ENCODE assay signal across 8 cellular contexts in the genomic region with DNA sequence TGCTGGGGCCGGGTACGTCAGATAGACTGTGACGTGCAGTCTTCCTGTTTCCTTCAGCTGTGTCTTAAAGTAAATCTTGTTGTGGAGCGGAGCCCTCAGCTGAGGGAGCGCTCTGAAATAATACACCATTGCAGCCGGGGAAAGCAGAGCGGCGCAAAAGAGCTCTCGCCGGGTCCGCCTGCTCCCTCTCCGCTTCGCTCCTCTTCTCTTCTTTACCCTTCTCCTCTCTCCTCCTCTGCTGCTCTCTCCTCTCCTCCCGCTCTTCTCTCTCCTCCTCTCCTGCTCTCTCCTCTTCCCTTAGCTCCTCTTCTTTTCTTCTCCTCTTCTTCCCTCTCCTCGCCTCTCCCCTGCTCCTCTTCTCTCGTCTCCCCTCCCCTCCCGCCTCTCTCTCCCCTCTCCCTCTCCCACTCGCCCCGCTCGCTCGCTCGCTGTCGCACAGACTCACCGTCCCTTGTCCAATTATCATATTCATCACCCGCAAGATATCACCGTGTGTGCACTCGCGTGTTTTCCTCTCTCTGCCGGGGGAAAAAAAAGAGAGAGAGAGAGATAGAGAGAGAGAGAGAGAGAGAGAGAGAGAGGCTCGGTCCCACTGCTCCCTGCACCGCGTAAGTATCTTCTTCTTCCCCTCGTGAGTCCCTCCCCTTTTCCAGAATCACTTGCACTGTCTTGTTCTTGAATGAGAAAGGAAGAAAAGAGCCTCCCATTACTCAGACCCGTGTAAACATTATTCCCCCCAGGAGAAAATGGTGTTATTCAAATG. TPM values are rescaled to one million over a fixed set of nuclear protein-coding genes. Genes with fewer than 3 reads are reported as not detected.
DNase-seq lines count a peak whose midpoint lies in the region; ATAC-seq, FAIRE-seq and TF ChIP-seq lines count a peak whose summit lies in the region.

A gene with protein sequence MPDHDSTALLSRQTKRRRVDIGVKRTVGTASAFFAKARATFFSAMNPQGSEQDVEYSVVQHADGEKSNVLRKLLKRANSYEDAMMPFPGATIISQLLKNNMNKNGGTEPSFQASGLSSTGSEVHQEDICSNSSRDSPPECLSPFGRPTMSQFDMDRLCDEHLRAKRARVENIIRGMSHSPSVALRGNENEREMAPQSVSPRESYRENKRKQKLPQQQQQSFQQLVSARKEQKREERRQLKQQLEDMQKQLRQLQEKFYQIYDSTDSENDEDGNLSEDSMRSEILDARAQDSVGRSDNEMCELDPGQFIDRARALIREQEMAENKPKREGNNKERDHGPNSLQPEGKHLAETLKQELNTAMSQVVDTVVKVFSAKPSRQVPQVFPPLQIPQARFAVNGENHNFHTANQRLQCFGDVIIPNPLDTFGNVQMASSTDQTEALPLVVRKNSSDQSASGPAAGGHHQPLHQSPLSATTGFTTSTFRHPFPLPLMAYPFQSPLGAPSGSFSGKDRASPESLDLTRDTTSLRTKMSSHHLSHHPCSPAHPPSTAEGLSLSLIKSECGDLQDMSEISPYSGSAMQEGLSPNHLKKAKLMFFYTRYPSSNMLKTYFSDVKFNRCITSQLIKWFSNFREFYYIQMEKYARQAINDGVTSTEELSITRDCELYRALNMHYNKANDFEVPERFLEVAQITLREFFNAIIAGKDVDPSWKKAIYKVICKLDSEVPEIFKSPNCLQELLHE (plus strand): TSS at position 98 of the 763 bp plus-strand sequence. CDS start 8,563 bp downstream, outside the sequence.

- H3K9me3 ChIP-seq in Karpas-422 (ENCODE audit: low read length) (no peaks in the 10 kb centered on the region), GM12878 (replicated peaks; ENCODE audit: control insufficient read depth, insufficient read depth, low read length) (no peaks in the 10 kb centered on the region), right atrium auricular region (no peaks in the 10 kb centered on the region), trophoblast cell (ENCODE audit: insufficient read depth, low read depth, low read length) (peaks cover 2% of the 10 kb centered on the region)

- peak within 1 kb of the TSS; percentile 96 for H3K4me2 ChIP-seq in Karpas-422 (ENCODE audit: low read depth, low read length, poor library complexity, severe bottlenecking)
- peak within 1 kb of the TSS; percentile 66 for H3K4me2 ChIP-seq in GM12878 (ENCODE audit: control insufficient read depth, insufficient read depth)
- peak within 1 kb of the TSS; percentile 76 for H3K4me2 ChIP-seq in trophoblast cell (ENCODE audit: low read length)

- no peak within 1 kb of the TSS for H3K23ac ChIP-seq in trophoblast cell (ENCODE audit: low read length)

- POLR2A ChIA-PET in GM12878 (lab: Charles Lee) = no interaction called here

- ATAC-seq in GM21786 (IDR thresholded peaks at IDR 0.05; ENCODE audit: unreplicated experiment) = peak; percentile 73
- ATAC-seq in GM12878 = peak; percentile 26; the same call in 2 of the 3 replicates
- ATAC-seq in HG02840 (IDR thresholded peaks at IDR 0.05; ENCODE audit: low FRiP score, unreplicated experiment) = no peak

- no peak within 1 kb of the TSS for H3K14ac ChIP-seq in trophoblast cell (ENCODE audit: low read length)

- H3K9me2 ChIP-seq in Karpas-422 (replicated peaks; ENCODE audit: insufficient read depth, low read length) = no peaks in the 10 kb centered on the region

- no peak for TF ChIP-seq POLR2A in GM12878 (IDR thresholded peaks at IDR 0.05; ENCODE audit: low read depth, low read length)

- no peak within 1 kb of the TSS for H4K12ac ChIP-seq in trophoblast cell (ENCODE audit: low read depth, low read length)

- SMC1A ChIA-PET in GM12878 (lab: Charles Lee; ENCODE audit: uncharacterized antibody, unreplicated experiment) = no interaction called here

- no peak within 1 kb of the TSS for H4K8ac ChIP-seq in trophoblast cell (ENCODE audit: low read depth, low read length)

- no peak within 1 kb of the TSS for H2AK5ac ChIP-seq in trophoblast cell (ENCODE audit: low read length)

- no peaks in the 10 kb centered on the region for H3K27me3 ChIP-seq in Karpas-422 (ENCODE audit: low read length)
- H3K27me3 ChIP-seq in GM12878 (replicated peaks in 1 of 2; ENCODE audit: control insufficient read depth in 2 of 2, insufficient read depth in 2 of 2, low read length in 1 of 2) = peaks cover 19 to 34% of the 10 kb centered on the region in 2 experiments
- peaks cover 0 to under 1% of the 10 kb centered on the region in 2 donors for H3K27me3 ChIP-seq in right atrium auricular region
- H3K27me3 ChIP-seq in trophoblast cell (ENCODE audit: insufficient read depth, low read length) = peaks cover 37% of the 10 kb centered on the region

- no peak within 1 kb of the TSS for H2BK120ac ChIP-seq in trophoblast cell (ENCODE audit: insufficient read depth, low read length, poor library complexity)

- TF ChIP-seq CTCF in GM12878 (IDR thresholded peaks at IDR 0.05 in 2 of 3, conservative IDR thresholded peaks at IDR 0.05 in 1 of 3; ENCODE audit: control insufficient read depth in 2 of 3, extremely low read depth in 1 of 3, insufficient read depth in 1 of 3, low read depth in 3 of 3, low read length in 3 of 3) = no peak
- peak in 1 of 2 donors; percentile 11 for TF ChIP-seq CTCF in right atrium auricular region (IDR thresholded peaks at IDR 0.05)

- FAIRE-seq in GM12878 (lab: Jason Lieb, UNC) = no peak

- no peak for TF ChIP-seq EP300 in GM12878 (IDR thresholded peaks at IDR 0.05; ENCODE audit: borderline replicate concordance in 1 of 2, control insufficient read depth in 1 of 2, low read depth in 2 of 2, low read length in 2 of 2)

- peak within 1 kb of the TSS; percentile 74 for H3K4me3 ChIP-seq in Karpas-422 (ENCODE audit: low read length)
- H3K4me3 ChIP-seq in GM12878 = peak within 1 kb of the TSS; percentile 55
- peak within 1 kb of the TSS; percentile 65 for H3K4me3 ChIP-seq in right atrium auricular region
- H3K4me3 ChIP-seq in trophoblast cell (ENCODE audit: low read depth, low read length) = peak within 1 kb of the TSS; percentile 70

- no peaks in the 10 kb centered on the region for H3K79me2 ChIP-seq in Karpas-422 (ENCODE audit: low read length)
- no peaks in the 10 kb centered on the region for H3K79me2 ChIP-seq in GM12878 (ENCODE audit: control insufficient read depth, insufficient read depth, low read length)
- H3K79me2 ChIP-seq in trophoblast cell (ENCODE audit: control insufficient read depth, insufficient read depth, low read length, poor library complexity) = no peaks in the 10 kb centered on the region

- peak within 1 kb of the TSS; percentile 72 for H3K9ac ChIP-seq in Karpas-422 (ENCODE audit: low read length)
- H3K9ac ChIP-seq in GM12878 (ENCODE audit: control insufficient read depth, insufficient read depth, low read length) = no peak within 1 kb of the TSS
- no peak within 1 kb of the TSS for H3K9ac ChIP-seq in trophoblast cell (ENCODE audit: low read length)

- CTCF ChIA-PET in GM12878 (lab: Yijun Ruan, JAX) = no interaction called here

- peaks cover 1% of the 10 kb centered on the region for H3K79me1 ChIP-seq in trophoblast cell (ENCODE audit: low read length)

- no TSS peak for BruUV-seq in GM12878 (replicated peaks; lab: Mats Ljungman, UMichigan)

- H3K27ac ChIP-seq in Karpas-422 (ENCODE audit: low read length) (peak within 1 kb of the TSS; percentile 60), GM12878 (ENCODE audit: control insufficient read depth, insufficient read depth) (no peak within 1 kb of the TSS), right atrium auricular region (peak within 1 kb of the TSS; percentile 89 to 90), trophoblast cell (ENCODE audit: low read depth, low read length) (peak within 1 kb of the TSS; percentile 58)

- intact Hi-C loops in GM12878 (cut with micrococcal nuclease; ENCODE audit: unreplicated experiment) = loop anchor here (5.0 kb wide), 1 partner anchor 134 kb away; no protein-coding TSS in a partner anchor

- 4% methylated on average over 21 of the region's 34 CpGs for WGBS in GM12878 (ENCODE audit: insufficient coverage, insufficient replicate concordance, low lambda C conversion rate, missing lambda C conversion rate)
- WGBS in trophoblast cell (ENCODE audit: extremely low coverage, insufficient coverage, insufficient read length) = no CpG with 5 or more reads among the region's 34 CpGs

- in situ Hi-C loops in GM12878 (cut with MboI) = no loop called here

- H2BK12ac ChIP-seq in trophoblast cell (ENCODE audit: low read length) = no peak within 1 kb of the TSS

- H3K18ac ChIP-seq in trophoblast cell (ENCODE audit: low read length) = no peak within 1 kb of the TSS

- no peak for TF ChIP-seq RAD21 in GM12878 (IDR thresholded peaks at IDR 0.05; ENCODE audit: insufficient read depth, low read depth, low read length)

- RAD21 ChIA-PET in GM12878 (lab: Charles Lee; ENCODE audit: unreplicated experiment) = no interaction called here

- H2AFZ ChIP-seq in Karpas-422 (ENCODE audit: low read length) (peak within 1 kb of the TSS; percentile 44), GM12878 (ENCODE audit: control insufficient read depth, low read depth, low read length) (peak within 1 kb of the TSS; percentile 29; the same call in 1 of the 2 replicates), trophoblast cell (ENCODE audit: insufficient read depth, low read length, poor library complexity) (peak within 1 kb of the TSS; percentile 8)

- H3K4me1 ChIP-seq in Karpas-422 (ENCODE audit: low read length) = peaks cover 20% of the 10 kb centered on the region
- H3K4me1 ChIP-seq in GM12878 (ENCODE audit: control insufficient read depth, insufficient read depth, low read length) = peaks cover 2% of the 10 kb centered on the region; the same call in 1 of the 2 replicates
- peaks cover 0 to 42% of the 10 kb centered on the region in 2 donors for H3K4me1 ChIP-seq in right atrium auricular region
- peaks cover 17 to 31% of the 10 kb centered on the region in 2 experiments for H3K4me1 ChIP-seq in trophoblast cell (ENCODE audit: control insufficient read depth in 1 of 2, insufficient read depth in 2 of 2, low read length in 2 of 2)

- H4K20me1 ChIP-seq in Karpas-422 (ENCODE audit: insufficient read depth, low read depth, low read length) = no peaks in the 10 kb centered on the region
- no peaks in the 10 kb centered on the region for H4K20me1 ChIP-seq in GM12878 (ENCODE audit: control insufficient read depth, insufficient read depth)

- H3K36me3 ChIP-seq in Karpas-422 (ENCODE audit: insufficient read depth, low read length) = no peaks in the 10 kb centered on the region
- H3K36me3 ChIP-seq in GM12878 (ENCODE audit: control insufficient read depth in 2 of 2, insufficient read depth in 2 of 2, low read length in 1 of 2) = no peaks in the 10 kb centered on the region
- no peaks in the 10 kb centered on the region for H3K36me3 ChIP-seq in right atrium auricular region
- H3K36me3 ChIP-seq in trophoblast cell (ENCODE audit: control insufficient read depth in 1 of 2, insufficient read depth in 2 of 2, low read length in 2 of 2) = no peaks in the 10 kb centered on the region

- H3K4ac ChIP-seq in trophoblast cell (ENCODE audit: low read depth, low read length) = no peak within 1 kb of the TSS

- no peak within 1 kb of the TSS for H4K91ac ChIP-seq in trophoblast cell (ENCODE audit: low read depth, low read length)

- DNase-seq in DMS79 treated with DMSO at 0.1 percent for 48 hours (lab: John Stamatoyannopoulos, UW) = peak; percentile 78
- DNase-seq in Karpas-422 = peak; percentile 95
- peak; percentile 90 for DNase-seq in RPMI7951 (ENCODE audit: low read depth)
- no peak for DNase-seq in GM12878 (ENCODE audit: low read depth, low spot score)
- DNase-seq in right atrium auricular region (ENCODE audit: low spot score) = peak; percentile 94
- peak; percentile 58 to 62 for DNase-seq in trophoblast cell

- H2BK5ac ChIP-seq in trophoblast cell (ENCODE audit: low read depth, low read length, poor library complexity) = no peak within 1 kb of the TSS

RNA-seq across cellular contexts. Expression of the gene that starts here (rescaled TPM):
- total RNA-seq in Karpas-422 (2014; rRNA removed; shearing (Covaris generic); ENCODE audit: low replicate concordance) = 0.25 and 0.41 TPM in 2 replicates
- 2.4 and 3.0 TPM in 2 replicates for total RNA-seq in RPMI7951 (2014; rRNA removed; shearing (Covaris generic))
- total RNA-seq in GM12878 (2013; cell fraction: nucleolus; rRNA removed) = not detected in 2 replicates
- total RNA-seq in GM12878 (2014; rRNA removed) (0.06 TPM in 1 of 2 replicates, not detected in the other), GM12878 (2014; rRNA removed; fragmentation: Illumina TruSeq; extraction: Trizol) (under 0.01 and 0.09 TPM in 2 replicates), GM12878 (2021) (0.13 and 0.44 TPM in 2 replicates), right atrium auricular region (10 to 100 TPM; 39.7 to 46.5 TPM)
- polyA plus RNA-seq in GM12878 (2011; ENCODE audit: low read depth) = not detected
- polyA plus RNA-seq in GM12878 (2011; rRNA removed) (not detected in 2 replicates), GM12878 (2014; fragmentation: Illumina TruSeq; extraction: Trizol) (0.03 TPM in 2 replicates), GM12878 (2014; fragmentation: Nextera tagmentation; extraction: Ambion mirVana) (not detected), GM12878 (2014; rRNA removed) (0.04 TPM in 1 of 2 replicates, not detected in the other), GM12878 (2016; fragmentation: Nextera tagmentation; extraction: Ambion mirVana) (under 1 TPM in 1 of 2 experiments, not detected in 1; 0.03 TPM)
- not detected in 2 replicates for polyA plus RNA-seq in GM12878 (2011; cell fraction: cytosol; rRNA removed)
- polyA plus RNA-seq in GM12878 (2011; cell fraction: nucleus; rRNA removed) = not detected in 2 replicates
- polyA plus RNA-seq in GM12878 (2012) = 0.04 and 0.22 TPM in 2 replicates
- not detected in 2 replicates for polyA minus RNA-seq in GM12878 (2011; rRNA and poly(A)+ RNA removed)
- not detected in 2 replicates for polyA minus RNA-seq in GM12878 (2011; cell fraction: cytosol; rRNA and poly(A)+ RNA removed)
- polyA minus RNA-seq in GM12878 (2011; cell fraction: nucleus; rRNA and poly(A)+ RNA removed) = not detected in 2 replicates
- polyA plus RNA-seq in trophoblast cell (2013) = 1.3 and 1.6 TPM in 2 replicates

Comparison
In these comparisons a context has a peak if more than half of its experiments do, and no peak if none do; other contexts are left out.
1. RNA of the gene that starts here (total RNA-seq): 39.7 to 46.5 TPM in right atrium auricular region; 2.4 to 3.0 TPM in RPMI7951, 0.25 to 0.41 TPM in Karpas-422 and under 0.01 to 0.44 TPM in GM12878; every median in the first group is over 10 times any median in the second.
2. Peak in DNase-seq, H3K4me3 ChIP-seq, H3K27ac ChIP-seq, H3K9ac ChIP-seq and H3K4me2 ChIP-seq in Karpas-422; RNA of the gene not detected or under 1 TPM.
3. Peak in ATAC-seq, H3K4me3 ChIP-seq and H3K4me2 ChIP-seq in GM12878; RNA of the gene not detected or under 1 TPM.
4. Peak in every context shown above with its lines, with median percentiles within 50 percentile points of each other: H2AFZ ChIP-seq, H3K4me2 ChIP-seq and H3K4me3 ChIP-seq.